In the genomic region with DNA sequence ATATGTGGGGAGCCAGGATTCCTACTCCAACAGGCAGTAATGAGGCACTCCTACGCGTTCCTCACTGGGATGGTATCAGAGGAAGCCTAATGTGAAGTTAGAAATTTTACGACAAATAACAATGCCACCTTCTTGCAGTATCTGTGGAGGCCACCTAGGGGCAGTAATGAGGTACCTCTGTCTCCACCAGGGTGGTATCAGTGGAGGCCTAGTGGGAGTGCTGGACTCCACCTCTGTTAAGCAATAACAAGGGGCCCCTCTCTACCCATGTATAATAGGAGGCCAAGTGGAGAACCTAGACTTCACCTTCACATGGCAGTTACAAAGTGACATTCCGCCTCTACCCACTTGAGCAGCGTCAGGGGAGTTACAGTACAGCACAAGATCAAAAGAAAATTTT, we compare ENCODE assay signal across 16 cellular contexts.
DNase-seq lines count a peak whose midpoint lies in the region; ATAC-seq and TF ChIP-seq lines count a peak whose summit lies in the region.
"Had no signal": no experiment of that assay in that cellular context is flagged by ENCODE, and none has a peak within 500 bp of the region (broad histone marks: within the 10 kb centered on the region; RNA-seq: fewer than 3 reads in every experiment).

No MANE protein-coding gene starts in this region.

- intact Hi-C loops in HCT116 (cut with micrococcal nuclease): no loop called here

- H3F3A ChIP-seq in OCI-LY1 (ENCODE audit: insufficient read depth, low read length): no peaks in the 10 kb centered on the region

- H3K79me2 ChIP-seq in HCT116 (ENCODE audit: insufficient read depth, low read length) (no peaks in the 10 kb centered on the region), OCI-LY1 (ENCODE audit: insufficient read depth, low read length) (no peaks in the 10 kb centered on the region)

- TF ChIP-seq CTCF in GM12864 (IDR thresholded peaks at IDR 0.05; ENCODE audit: low read depth, low read length, missing control alignments) (peak; percentile 50), HCT116 (IDR thresholded peaks at IDR 0.05 in 2 of 3, conservative IDR thresholded peaks at IDR 0.05 in 1 of 3; ENCODE audit: borderline replicate concordance in 1 of 3, insufficient read depth in 1 of 3, low read depth in 2 of 3, low read length in 2 of 3) (peak in 2 of 3 experiments; percentile 56 to 62; a peak in 4 of 6 replicates), OCI-LY1 (IDR thresholded peaks at IDR 0.05; ENCODE audit: low read length) (peak; percentile 56)

- H3K9ac ChIP-seq in HCT116 (ENCODE audit: low read length): no peak overlapping the region
- no peak overlapping the region for H3K9ac ChIP-seq in OCI-LY1 (ENCODE audit: low read length)

- H3K27ac ChIP-seq in HCT116 (ENCODE audit: low read depth, low read length): no peak overlapping the region
- no peak overlapping the region for H3K27ac ChIP-seq in OCI-LY1 (ENCODE audit: low read depth, low read length, poor library complexity, severe bottlenecking)
- no peak overlapping the region for H3K27ac ChIP-seq in effector memory CD4-positive, alpha-beta T cell (ENCODE audit: insufficient read depth, low read length, poor library complexity, severe bottlenecking)
- H3K27ac ChIP-seq: neutrophil had no signal

- 0 out of 2 replicates have a peak, but pooled peaks have one; percentile 6 for TF ChIP-seq RAD21 in HCT116 (IDR thresholded peaks at IDR 0.05; ENCODE audit: low read depth)

- H3K9me2 ChIP-seq in HCT116 (ENCODE audit: insufficient read depth): no peaks in the 10 kb centered on the region
- no peaks in the 10 kb centered on the region for H3K9me2 ChIP-seq in OCI-LY1 (ENCODE audit: low read depth, low read length)

- RAD21 ChIA-PET in HCT116 (lab: Charles Lee; ENCODE audit: low non-redundant PET in 1 of 2, low total read pairs in 2 of 2, uncharacterized antibody in 2 of 2, unreplicated experiment in 2 of 2): no interaction called here

- H2AFZ ChIP-seq in HCT116 (ENCODE audit: low read depth, low read length, poor library complexity, severe bottlenecking) (no peak overlapping the region), OCI-LY1 (ENCODE audit: low read length) (no peak overlapping the region)

- ATAC-seq in HCT116 (peak; percentile 79), HG02870 (IDR thresholded peaks at IDR 0.05; ENCODE audit: unreplicated experiment) (no peak)

- no TSS peak for BruUV-seq in HCT116 (replicated peaks; lab: Mats Ljungman, UMichigan)

- H3K4me1 ChIP-seq in HCT116 (ENCODE audit: control insufficient read depth in 1 of 2, insufficient read depth in 2 of 2, low read length in 2 of 2): no peaks in the 10 kb centered on the region
- no peaks in the 10 kb centered on the region for H3K4me1 ChIP-seq in OCI-LY1 (ENCODE audit: insufficient read depth, low read length, severe bottlenecking)
- no peaks in the 10 kb centered on the region for H3K4me1 ChIP-seq in effector memory CD4-positive, alpha-beta T cell (ENCODE audit: control insufficient read depth, insufficient read depth, low read length, poor library complexity, severe bottlenecking)
- H3K4me1 ChIP-seq: HAP-1 had no signal

- H3K9me3 ChIP-seq in HCT116 (ENCODE audit: control insufficient read depth in 1 of 2, insufficient read depth in 1 of 2, low read depth in 1 of 2, low read length in 2 of 2) (no peaks in the 10 kb centered on the region), OCI-LY1 (ENCODE audit: low read length) (no peaks in the 10 kb centered on the region)
- H3K9me3 ChIP-seq in effector memory CD4-positive, alpha-beta T cell (ENCODE audit: control insufficient read depth, low read length): no peaks in the 10 kb centered on the region
- H3K9me3 ChIP-seq: HAP-1, neutrophil had no signal

- H3K27me3 ChIP-seq in HCT116 (ENCODE audit: insufficient read depth, low read length): peaks cover 4% of the 10 kb centered on the region; the same call in 1 of the 2 replicates
- H3K27me3 ChIP-seq in OCI-LY1 (ENCODE audit: insufficient read depth, low read length): no peaks in the 10 kb centered on the region
- no peaks in the 10 kb centered on the region for H3K27me3 ChIP-seq in effector memory CD4-positive, alpha-beta T cell (replicated peaks; ENCODE audit: control insufficient read depth, insufficient read depth, low read length, poor library complexity, severe bottlenecking)
- H3K27me3 ChIP-seq: neutrophil had no signal

- H4K20me1 ChIP-seq in HCT116 (ENCODE audit: insufficient read depth): no peaks in the 10 kb centered on the region
- H4K20me1 ChIP-seq in OCI-LY1 (ENCODE audit: insufficient read depth, low read length): no peaks in the 10 kb centered on the region

- POLR2A ChIA-PET in HCT116 (lab: Charles Lee): no interaction called here

- CTCF ChIA-PET in HCT116 (lab: Charles Lee): no interaction called here

- H3K4me3 ChIP-seq in GM12864 (ENCODE audit: low read depth, low read length): no peak overlapping the region
- H3K4me3 ChIP-seq in HCT116 (replicated peaks in 1 of 2; ENCODE audit: low read depth in 1 of 2, low read length in 2 of 2): no peak overlapping the region
- no peak overlapping the region for H3K4me3 ChIP-seq in OCI-LY1 (ENCODE audit: low read depth, low read length, poor library complexity, severe bottlenecking)
- H3K4me3 ChIP-seq in effector memory CD4-positive, alpha-beta T cell (ENCODE audit: insufficient read depth, low read depth, low read length, poor library complexity, severe bottlenecking): no peak overlapping the region
- H3K4me3 ChIP-seq: HAP-1 had no signal

- no peak overlapping the region for H3K4me2 ChIP-seq in HCT116 (ENCODE audit: low read length)
- H3K4me2 ChIP-seq in OCI-LY1 (ENCODE audit: low read length): no peak overlapping the region

- DNase-seq in GM12864 (ENCODE audit: low read depth) (no peak), HCT116 (ENCODE audit: low read depth, low spot score) (peak; percentile 10), iPS-NIHi11 (ENCODE audit: low spot score) (peak; percentile 24), SKM-1 (lab: John Stamatoyannopoulos, UW; ENCODE audit: unreplicated experiment) (no peak)
- no peak for DNase-seq in effector memory CD4-positive, alpha-beta T cell
- no peak for DNase-seq in stimulated activated CD4-positive, alpha-beta T cell treated with anti-CD3 and anti-CD28 coated beads, Interleukin-2, amount 100 ng/mL, for 24 hours
- DNase-seq: activated B cell treated with CpG ODN at 0.5 μM for 24 hours; activated naive CD8-positive, alpha-beta T cell treated with anti-CD3 and anti-CD28 coated beads, Interleukin-2, amount 10 ng/mL, durations not matched to agents 7 days and 5 days; CD4-positive, alpha-beta memory T cell; cerebellar nuclear complex; IMR-90; NCI-H2029 had no signal

- H3K36me3 ChIP-seq in HCT116 (ENCODE audit: control insufficient read depth in 1 of 2, insufficient read depth in 2 of 2, low read length in 2 of 2): no peaks in the 10 kb centered on the region
- H3K36me3 ChIP-seq in OCI-LY1 (ENCODE audit: insufficient read depth, low read length): no peaks in the 10 kb centered on the region
- no peaks in the 10 kb centered on the region for H3K36me3 ChIP-seq in effector memory CD4-positive, alpha-beta T cell (ENCODE audit: control insufficient read depth, insufficient read depth, low read length)
- H3K36me3 ChIP-seq: HAP-1, neutrophil had no signal

- TF ChIP-seq POLR2A in HCT116 (IDR thresholded peaks at IDR 0.05; ENCODE audit: borderline replicate concordance, extremely low read depth, insufficient read depth, insufficient read length): no peak

TF ChIP-seq in HCT116, 20 proteins besides CTCF, POLR2A, EP300 and RAD21:
- TF ChIP-seq CBX3 (IDR thresholded peaks at IDR 0.05; ENCODE audit: low read depth) (no peak), YY1 (IDR thresholded peaks at IDR 0.05; ENCODE audit: extremely low read depth, insufficient replicate concordance, low read depth, low read length) (no peak), EZH2 (IDR thresholded peaks at IDR 0.05) (no peak), CEBPB (IDR thresholded peaks at IDR 0.05; ENCODE audit: low read depth) (no peak), ZFX (IDR thresholded peaks at IDR 0.05) (no peak), EZH2phosphoT487 (IDR thresholded peaks at IDR 0.05; ENCODE audit: borderline replicate concordance) (no peak)

Comparison
In these comparisons a context has a peak if more than half of its experiments do, and no peak if none do; other contexts are left out.
1. DNase-seq: peak in HCT116 (single experiment) and iPS-NIHi11 (single experiment); none in GM12864 (single experiment), effector memory CD4-positive, alpha-beta T cell (0 of 3), stimulated activated CD4-positive, alpha-beta T cell treated with anti-CD3 and anti-CD28 coated beads, Interleukin-2, amount 100 ng/mL, for 24 hours (0 of 2) and SKM-1 (single experiment).
2. Peak in every context shown above with its lines, with median percentiles within 50 percentile points of each other: CTCF ChIP-seq.